ENCODE assay signal across 1 cellular context in the genomic region with DNA sequence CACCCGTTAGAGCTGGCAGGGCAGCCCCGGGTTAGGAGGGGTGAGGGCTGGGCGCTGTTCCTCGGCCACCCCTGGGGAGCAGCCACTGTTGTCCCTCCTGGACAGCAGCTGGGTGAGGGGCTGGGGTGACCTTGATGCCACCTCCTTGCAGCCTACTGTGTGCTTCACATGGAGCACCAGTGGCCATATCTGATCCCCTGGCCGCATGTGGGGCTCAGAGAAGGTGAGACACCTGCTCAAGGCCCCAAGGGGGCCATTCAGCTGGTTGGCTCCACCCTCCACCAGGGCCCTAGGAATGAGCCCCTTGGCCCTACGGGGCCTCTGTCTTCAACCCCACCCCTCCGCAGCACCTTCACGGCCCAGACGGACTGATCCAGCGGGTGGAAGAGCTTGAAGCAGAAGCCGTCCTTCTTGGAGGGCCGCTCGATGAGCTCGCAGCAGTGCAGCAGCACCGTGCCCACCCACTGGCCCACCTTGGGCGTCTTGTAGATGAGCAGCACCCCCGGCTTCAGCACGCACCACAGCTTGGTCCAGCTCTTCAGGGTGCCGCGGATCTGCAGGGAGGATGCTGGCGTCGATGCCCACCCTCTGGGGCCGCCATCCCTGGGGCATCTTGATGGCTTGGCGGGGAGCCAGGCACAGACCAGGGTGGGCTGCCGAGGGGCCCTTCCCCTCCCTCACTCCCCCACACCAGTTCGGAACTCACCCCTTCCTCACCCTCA.
TF ChIP-seq lines count a peak whose summit lies in the region.

No MANE protein-coding gene starts in this region.

TF ChIP-seq in HepG2, 621 proteins besides CTCF, POLR2A, EP300 and RAD21:
- TF ChIP-seq SMARCE1 (IDR thresholded peaks at IDR 0.05; ENCODE audit: borderline replicate concordance) (no peak), ZNF354B (CRISPR knock-in tag; IDR thresholded peaks at IDR 0.05) (no peak), ZNF703 (CRISPR knock-in tag; IDR thresholded peaks at IDR 0.05; ENCODE audit: borderline replicate concordance) (no peak), RAD51 (IDR thresholded peaks at IDR 0.05; ENCODE audit: borderline replicate concordance) (no peak), POGZ (CRISPR knock-in tag; IDR thresholded peaks at IDR 0.05) (no peak), KLF13 (CRISPR knock-in tag; IDR thresholded peaks at IDR 0.05) (no peak), ZNF225 (CRISPR knock-in tag; IDR thresholded peaks at IDR 0.05) (no peak), IKZF1 (IDR thresholded peaks at IDR 0.05) (no peak), ZNF724P (CRISPR knock-in tag; IDR thresholded peaks at IDR 0.05; ENCODE audit: borderline replicate concordance) (no peak), TOPORS (CRISPR knock-in tag; IDR thresholded peaks at IDR 0.05) (no peak), SALL1 (CRISPR knock-in tag; IDR thresholded peaks at IDR 0.05) (no peak), ZNF205 (CRISPR knock-in tag; IDR thresholded peaks at IDR 0.05) (no peak)
- TF ChIP-seq, protein P1, sequence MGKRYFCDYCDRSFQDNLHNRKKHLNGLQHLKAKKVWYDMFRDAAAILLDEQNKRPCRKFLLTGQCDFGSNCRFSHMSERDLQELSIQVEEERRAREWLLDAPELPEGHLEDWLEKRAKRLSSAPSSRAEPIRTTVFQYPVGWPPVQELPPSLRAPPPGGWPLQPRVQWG (CRISPR knock-in tag; IDR thresholded peaks at IDR 0.05; ENCODE audit: borderline replicate concordance, low read depth) = no peak
- TF ChIP-seq, protein P2, sequence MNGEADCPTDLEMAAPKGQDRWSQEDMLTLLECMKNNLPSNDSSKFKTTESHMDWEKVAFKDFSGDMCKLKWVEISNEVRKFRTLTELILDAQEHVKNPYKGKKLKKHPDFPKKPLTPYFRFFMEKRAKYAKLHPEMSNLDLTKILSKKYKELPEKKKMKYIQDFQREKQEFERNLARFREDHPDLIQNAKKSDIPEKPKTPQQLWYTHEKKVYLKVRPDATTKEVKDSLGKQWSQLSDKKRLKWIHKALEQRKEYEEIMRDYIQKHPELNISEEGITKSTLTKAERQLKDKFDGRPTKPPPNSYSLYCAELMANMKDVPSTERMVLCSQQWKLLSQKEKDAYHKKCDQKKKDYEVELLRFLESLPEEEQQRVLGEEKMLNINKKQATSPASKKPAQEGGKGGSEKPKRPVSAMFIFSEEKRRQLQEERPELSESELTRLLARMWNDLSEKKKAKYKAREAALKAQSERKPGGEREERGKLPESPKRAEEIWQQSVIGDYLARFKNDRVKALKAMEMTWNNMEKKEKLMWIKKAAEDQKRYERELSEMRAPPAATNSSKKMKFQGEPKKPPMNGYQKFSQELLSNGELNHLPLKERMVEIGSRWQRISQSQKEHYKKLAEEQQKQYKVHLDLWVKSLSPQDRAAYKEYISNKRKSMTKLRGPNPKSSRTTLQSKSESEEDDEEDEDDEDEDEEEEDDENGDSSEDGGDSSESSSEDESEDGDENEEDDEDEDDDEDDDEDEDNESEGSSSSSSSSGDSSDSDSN (CRISPR knock-in tag; IDR thresholded peaks at IDR 0.05) = no peak
- TF ChIP-seq, protein P3, sequence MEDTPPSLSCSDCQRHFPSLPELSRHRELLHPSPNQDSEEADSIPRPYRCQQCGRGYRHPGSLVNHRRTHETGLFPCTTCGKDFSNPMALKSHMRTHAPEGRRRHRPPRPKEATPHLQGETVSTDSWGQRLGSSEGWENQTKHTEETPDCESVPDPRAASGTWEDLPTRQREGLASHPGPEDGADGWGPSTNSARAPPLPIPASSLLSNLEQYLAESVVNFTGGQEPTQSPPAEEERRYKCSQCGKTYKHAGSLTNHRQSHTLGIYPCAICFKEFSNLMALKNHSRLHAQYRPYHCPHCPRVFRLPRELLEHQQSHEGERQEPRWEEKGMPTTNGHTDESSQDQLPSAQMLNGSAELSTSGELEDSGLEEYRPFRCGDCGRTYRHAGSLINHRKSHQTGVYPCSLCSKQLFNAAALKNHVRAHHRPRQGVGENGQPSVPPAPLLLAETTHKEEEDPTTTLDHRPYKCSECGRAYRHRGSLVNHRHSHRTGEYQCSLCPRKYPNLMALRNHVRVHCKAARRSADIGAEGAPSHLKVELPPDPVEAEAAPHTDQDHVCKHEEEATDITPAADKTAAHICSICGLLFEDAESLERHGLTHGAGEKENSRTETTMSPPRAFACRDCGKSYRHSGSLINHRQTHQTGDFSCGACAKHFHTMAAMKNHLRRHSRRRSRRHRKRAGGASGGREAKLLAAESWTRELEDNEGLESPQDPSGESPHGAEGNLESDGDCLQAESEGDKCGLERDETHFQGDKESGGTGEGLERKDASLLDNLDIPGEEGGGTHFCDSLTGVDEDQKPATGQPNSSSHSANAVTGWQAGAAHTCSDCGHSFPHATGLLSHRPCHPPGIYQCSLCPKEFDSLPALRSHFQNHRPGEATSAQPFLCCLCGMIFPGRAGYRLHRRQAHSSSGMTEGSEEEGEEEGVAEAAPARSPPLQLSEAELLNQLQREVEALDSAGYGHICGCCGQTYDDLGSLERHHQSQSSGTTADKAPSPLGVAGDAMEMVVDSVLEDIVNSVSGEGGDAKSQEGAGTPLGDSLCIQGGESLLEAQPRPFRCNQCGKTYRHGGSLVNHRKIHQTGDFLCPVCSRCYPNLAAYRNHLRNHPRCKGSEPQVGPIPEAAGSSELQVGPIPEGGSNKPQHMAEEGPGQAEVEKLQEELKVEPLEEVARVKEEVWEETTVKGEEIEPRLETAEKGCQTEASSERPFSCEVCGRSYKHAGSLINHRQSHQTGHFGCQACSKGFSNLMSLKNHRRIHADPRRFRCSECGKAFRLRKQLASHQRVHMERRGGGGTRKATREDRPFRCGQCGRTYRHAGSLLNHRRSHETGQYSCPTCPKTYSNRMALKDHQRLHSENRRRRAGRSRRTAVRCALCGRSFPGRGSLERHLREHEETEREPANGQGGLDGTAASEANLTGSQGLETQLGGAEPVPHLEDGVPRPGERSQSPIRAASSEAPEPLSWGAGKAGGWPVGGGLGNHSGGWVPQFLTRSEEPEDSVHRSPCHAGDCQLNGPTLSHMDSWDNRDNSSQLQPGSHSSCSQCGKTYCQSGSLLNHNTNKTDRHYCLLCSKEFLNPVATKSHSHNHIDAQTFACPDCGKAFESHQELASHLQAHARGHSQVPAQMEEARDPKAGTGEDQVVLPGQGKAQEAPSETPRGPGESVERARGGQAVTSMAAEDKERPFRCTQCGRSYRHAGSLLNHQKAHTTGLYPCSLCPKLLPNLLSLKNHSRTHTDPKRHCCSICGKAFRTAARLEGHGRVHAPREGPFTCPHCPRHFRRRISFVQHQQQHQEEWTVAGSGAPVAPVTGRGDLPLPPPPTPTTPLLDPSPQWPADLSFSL (CRISPR knock-in tag; IDR thresholded peaks at IDR 0.05) = no peak
TF ChIP-seq in HepG2: peak in this region for 0.
